In genomic region chr10:101293007-101293723, GRCh38 we compare ENCODE assay signal across 10 cellular contexts.
DNase-seq lines count a peak whose midpoint lies in the region; ATAC-seq and TF ChIP-seq lines count a peak whose summit lies in the region.
"Had no signal": no experiment of that assay in that cellular context is flagged by ENCODE, and none has a peak within 500 bp of the region (broad histone marks: within the 10 kb centered on the region; RNA-seq: fewer than 3 reads in every experiment).

No MANE protein-coding gene starts in this region.

- H3K36me3 Mint-ChIP-seq in type B pancreatic cell: no peaks in the 10 kb centered on the region

- no peak for TF ChIP-seq CTCF in body of pancreas (IDR thresholded peaks at IDR 0.05)
- TF ChIP-seq CTCF in type B pancreatic cell (conservative IDR thresholded peaks at IDR 0.05): no peak
- no peak for TF ChIP-seq CTCF in prostate gland (IDR thresholded peaks at IDR 0.05)

- H3K27me3 ChIP-seq in body of pancreas: no peaks in the 10 kb centered on the region
- no peaks in the 10 kb centered on the region for H3K27me3 ChIP-seq in layer of hippocampus (ENCODE audit: control insufficient read depth, insufficient read depth, low read length)
- H3K27me3 ChIP-seq in prostate gland (replicated peaks; ENCODE audit: insufficient read depth): no peaks in the 10 kb centered on the region

- H3K9me3 Mint-ChIP-seq in type B pancreatic cell: no peaks in the 10 kb centered on the region

- no peaks in the 10 kb centered on the region for H3K36me3 ChIP-seq in body of pancreas (replicated peaks in 1 of 2; ENCODE audit: insufficient read depth in 1 of 2, low read depth in 2 of 2)
- no peaks in the 10 kb centered on the region for H3K36me3 ChIP-seq in prostate gland

- TF ChIP-seq POLR2A in body of pancreas (IDR thresholded peaks at IDR 0.05): no peak
- no peak for TF ChIP-seq POLR2A in prostate gland (IDR thresholded peaks at IDR 0.05)

- H3K27ac ChIP-seq in body of pancreas (no peak overlapping the region), layer of hippocampus (ENCODE audit: low read depth, low read length) (peak overlapping the region; percentile 73), prostate gland (no peak overlapping the region)
- H3K27ac ChIP-seq: parathyroid adenoma had no signal

- DNase-seq in Right ventricle myocardium inferior (ENCODE audit: missing footprints) (no peak), cardiac septum (ENCODE audit: low spot score) (no peak), body of pancreas (no peak), type B pancreatic cell (ENCODE audit: extremely low spot score, unreplicated experiment) (no peak), prostate gland (ENCODE audit: low spot score) (no peak)
- DNase-seq: HCEC 1CT had no signal

- peak overlapping the region; percentile 87 for H3K4me3 Mint-ChIP-seq in type B pancreatic cell

- H3K27ac Mint-ChIP-seq in type B pancreatic cell: no peak overlapping the region

- H3K27me3 Mint-ChIP-seq in type B pancreatic cell: peaks cover 83% of the 10 kb centered on the region

- peak; percentile 24 for ATAC-seq in Right ventricle myocardium inferior
- ATAC-seq in body of pancreas: peak; percentile 13
- no peak for ATAC-seq in HG03175 (IDR thresholded peaks at IDR 0.05; ENCODE audit: unreplicated experiment)
- ATAC-seq in HG03045 (IDR thresholded peaks at IDR 0.05; ENCODE audit: unreplicated experiment): no peak

- H3K4me1 ChIP-seq in body of pancreas (peaks cover 18% of the 10 kb centered on the region), prostate gland (replicated peaks) (no peaks in the 10 kb centered on the region)

- WGBS in body of pancreas, 2 donors: 44 to 51% methylated on average over 15 to 17 of the region's 17 CpGs
- WGBS in prostate gland: 56% methylated on average over 17 of the region's 17 CpGs

- H3K9me3 ChIP-seq in body of pancreas: no peaks in the 10 kb centered on the region
- H3K9me3 ChIP-seq in prostate gland: no peaks in the 10 kb centered on the region

- intact Hi-C loops in Right ventricle myocardium inferior (cut with DNase I): loop anchor here (2.0 to 10.0 kb wide), 2 partner anchors 78 to 272 kb away; no protein-coding TSS in a partner anchor
- intact Hi-C loops in cardiac septum (cut with DNase I): loop anchor here (5.0 kb wide), 1 partner anchor 81 kb away; no protein-coding TSS in a partner anchor
- intact Hi-C loops in body of pancreas (cut with DNase I): no loop called here
- intact Hi-C loops in prostate gland (cut with DNase I): loop anchor here (5.0 to 10.0 kb wide), 2 partner anchors 76 to 272 kb away; no protein-coding TSS in a partner anchor

- peaks cover 20% of the 10 kb centered on the region for H3K4me1 Mint-ChIP-seq in type B pancreatic cell (ENCODE audit: unreplicated experiment)

- H3K4me3 ChIP-seq in body of pancreas (no peak overlapping the region), prostate gland (peak overlapping the region in 1 of 2 donors; percentile 37)

Comparison
In these comparisons a context has a peak if more than half of its experiments do, and no peak if none do; other contexts are left out.
1. ATAC-seq: peak in Right ventricle myocardium inferior (single experiment) and body of pancreas (single experiment); none in HG03175 (single experiment) and HG03045 (single experiment).